ENCODE assay signal across 13 cellular contexts in the genomic region with DNA sequence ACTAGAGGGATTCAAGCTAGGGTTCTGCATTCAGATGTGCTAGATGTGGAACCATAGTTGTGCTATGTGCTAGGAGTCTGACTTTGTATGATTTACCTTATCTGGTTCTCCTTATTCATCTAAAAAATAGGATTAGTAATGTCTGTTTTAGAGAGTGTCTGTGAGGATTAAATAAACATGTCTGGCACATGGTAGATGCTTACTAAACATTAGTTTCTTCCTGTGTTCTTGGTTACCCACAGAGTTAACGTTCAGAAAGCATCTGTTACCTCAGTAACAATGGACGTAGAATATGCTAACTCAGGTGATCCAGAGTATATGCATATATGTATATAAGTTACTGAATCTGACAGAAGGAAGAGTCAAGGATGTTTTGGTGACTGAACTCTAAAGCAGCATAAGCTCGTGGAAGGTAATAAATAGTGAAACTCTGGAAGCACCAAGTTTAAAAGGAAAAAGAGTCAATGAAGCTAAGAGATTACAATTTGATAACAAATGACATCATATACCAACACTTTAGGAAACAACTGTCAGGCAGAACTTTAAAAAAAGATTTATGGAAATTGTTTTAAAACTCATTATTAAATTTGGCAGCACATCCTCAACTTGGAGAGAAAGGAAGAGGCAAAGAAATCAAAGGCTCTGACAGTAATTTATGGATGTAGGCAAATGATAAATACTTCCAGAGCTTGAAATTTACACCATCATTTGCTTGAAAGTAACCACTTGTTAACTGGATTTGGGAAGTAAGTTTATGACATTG.
A peak's percentile ranks its signal among the peaks of the same experiment; 100 is the strongest.
DNase-seq lines count a peak whose midpoint lies in the region; ATAC-seq and TF ChIP-seq lines count a peak whose summit lies in the region.
"Had no signal": no experiment of that assay in that cellular context is flagged by ENCODE, and none has a peak within 500 bp of the region (broad histone marks: within the 10 kb centered on the region; RNA-seq: fewer than 3 reads in every experiment).

No MANE protein-coding gene starts in this region.

- no peak overlapping the region for H3K27ac Mint-ChIP-seq in CD8-positive, alpha-beta T cell
- peak overlapping the region in 3 of 10 donors; percentile 63 to 83 (median 75) for H3K27ac Mint-ChIP-seq in naive thymus-derived CD8-positive, alpha-beta T cell
- H3K27ac Mint-ChIP-seq: nephron progenitor cell had no signal

- H3K79me2 ChIP-seq in trophoblast cell (ENCODE audit: control insufficient read depth, insufficient read depth, low read length, poor library complexity) = peaks cover 2% of the 10 kb centered on the region

- H2BK12ac ChIP-seq in trophoblast cell (ENCODE audit: low read length) = no peak overlapping the region

- H3K27me3 Mint-ChIP-seq in CD8-positive, alpha-beta T cell (ENCODE audit: low read depth) = no peaks in the 10 kb centered on the region
- no peaks in the 10 kb centered on the region for H3K27me3 Mint-ChIP-seq in naive thymus-derived CD8-positive, alpha-beta T cell

- H3K9ac ChIP-seq in trophoblast cell (ENCODE audit: low read length) = no peak overlapping the region

- no peak for TF ChIP-seq CTCF in CD8-positive, alpha-beta T cell (IDR thresholded peaks at IDR 0.05)
- no peak for TF ChIP-seq CTCF in HEK293 (tag by site-specific recombination; IDR thresholded peaks at IDR 0.05)

- no peak overlapping the region for H3K4me3 ChIP-seq in CD8-positive, alpha-beta T cell (ENCODE audit: low read depth, low read length)
- no peak overlapping the region for H3K4me3 ChIP-seq in HEK293 (ENCODE audit: low read depth, low read length)
- H3K4me3 ChIP-seq in trophoblast cell (ENCODE audit: low read depth, low read length) = no peak overlapping the region
- H3K4me3 ChIP-seq: hepatocyte, tibial nerve had no signal

- CTCF ChIA-PET in CD8-positive, alpha-beta T cell (lab: Charles Lee) = no interaction called here
- CTCF ChIA-PET in HEK293 (lab: Yijun Ruan, JAX) = interaction anchor here (0.6 kb wide), 1 partner anchor 110 kb away, joined by 4 read pairs; no protein-coding TSS in a partner anchor

- no peak for DNase-seq in CD8-positive, alpha-beta T cell
- peak in 1 of 10 donors; percentile 27 for DNase-seq in naive thymus-derived CD8-positive, alpha-beta T cell
- DNase-seq in stimulated activated CD4-positive, alpha-beta T cell treated with anti-CD3 and anti-CD28 coated beads, Interleukin-1b, Interleukin-23, amount 100 ng/mL, for 48 hours = no peak
- DNase-seq in DMS153 treated with DMSO at 0.1 percent for 48 hours (lab: John Stamatoyannopoulos, UW; ENCODE audit: unreplicated experiment) = no peak
- DNase-seq in trophoblast cell = no peak
- DNase-seq: activated effector memory CD4-positive, alpha-beta T cell treated with anti-CD3 and anti-CD28 coated beads, Interleukin-2, amount 50 U/mL, for 16 hours; central memory CD4-positive, alpha-beta T cell; NCI-H2107; nephron progenitor cell had no signal

- no peak overlapping the region for H3K4me2 ChIP-seq in trophoblast cell (ENCODE audit: low read length)
- H3K4me2 ChIP-seq: hepatocyte had no signal

- no peak overlapping the region for H4K91ac ChIP-seq in trophoblast cell (ENCODE audit: low read depth, low read length)

- no peaks in the 10 kb centered on the region for H3K9me3 ChIP-seq in CD8-positive, alpha-beta T cell (ENCODE audit: low read length)
- H3K9me3 ChIP-seq in HEK293 (ENCODE audit: control insufficient read depth, insufficient read depth, low read depth, low read length) = no peaks in the 10 kb centered on the region
- H3K9me3 ChIP-seq in trophoblast cell (ENCODE audit: insufficient read depth, low read depth, low read length) = peaks cover 1% of the 10 kb centered on the region
- H3K9me3 ChIP-seq: tibial nerve had no signal

- H3K4ac ChIP-seq in trophoblast cell (ENCODE audit: low read depth, low read length) = no peak overlapping the region

- no peaks in the 10 kb centered on the region for H3K36me3 ChIP-seq in CD8-positive, alpha-beta T cell (ENCODE audit: insufficient read depth, low read length)
- H3K36me3 ChIP-seq in HEK293 (ENCODE audit: control insufficient read depth in 2 of 2, insufficient read depth in 1 of 2, low read length in 2 of 2) (no peaks in the 10 kb centered on the region), trophoblast cell (ENCODE audit: control insufficient read depth in 1 of 2, insufficient read depth in 2 of 2, low read length in 2 of 2) (no peaks in the 10 kb centered on the region)
- H3K36me3 ChIP-seq: tibial nerve had no signal

- H3K4me3 Mint-ChIP-seq in CD8-positive, alpha-beta T cell = peak overlapping the region; percentile 23
- peak overlapping the region in 8 of 10 donors; percentile 36 to 75 (median 50) for H3K4me3 Mint-ChIP-seq in naive thymus-derived CD8-positive, alpha-beta T cell
- H3K4me3 Mint-ChIP-seq: nephron progenitor cell had no signal

- H2BK120ac ChIP-seq in trophoblast cell (ENCODE audit: insufficient read depth, low read length, poor library complexity) = no peak overlapping the region

- POLR2A ChIA-PET in CD8-positive, alpha-beta T cell (lab: Charles Lee) = interaction anchor here (0.6 to 1.4 kb wide), 3 partner anchors 10 to 45 kb away, joined by 4 to 5 read pairs (median 4); no protein-coding TSS in a partner anchor
- POLR2A ChIA-PET in HEK293 (lab: Yijun Ruan, JAX) = no interaction called here
- POLR2A ChIA-PET in naive thymus-derived CD8-positive, alpha-beta T cell (lab: Charles Lee) = interaction anchor here (1.4 kb wide), 1 partner anchor 16 kb away, joined by 4 read pairs; no protein-coding TSS in a partner anchor

- no CpG with 5 or more reads among the region's 3 CpGs for WGBS in trophoblast cell (ENCODE audit: extremely low coverage, insufficient coverage, insufficient read length)

- no peaks in the 10 kb centered on the region for H3K27me3 ChIP-seq in CD8-positive, alpha-beta T cell (ENCODE audit: insufficient read depth, low read length)
- H3K27me3 ChIP-seq in trophoblast cell (ENCODE audit: insufficient read depth, low read length) = no peaks in the 10 kb centered on the region
- H3K27me3 ChIP-seq: hepatocyte, tibial nerve had no signal

- intact Hi-C loops in CD8-positive, alpha-beta T cell (cut with DNase I, micrococcal nuclease) = no loop called here

- no peak overlapping the region for H2BK5ac ChIP-seq in trophoblast cell (ENCODE audit: low read depth, low read length, poor library complexity)

- H3K27ac ChIP-seq in CD8-positive, alpha-beta T cell (ENCODE audit: low read depth, low read length) = no peak overlapping the region
- H3K27ac ChIP-seq in HEK293 (ENCODE audit: extremely low read depth, low read depth, low read length) = no peak overlapping the region
- H3K27ac ChIP-seq in cingulate gyrus (ENCODE audit: low read depth, low read length) = peak overlapping the region; percentile 57
- H3K27ac ChIP-seq in trophoblast cell (ENCODE audit: low read depth, low read length) = no peak overlapping the region
- H3K27ac ChIP-seq: hepatocyte, tibial nerve had no signal

- no peak overlapping the region for H2AFZ ChIP-seq in trophoblast cell (ENCODE audit: insufficient read depth, low read length, poor library complexity)
- H2AFZ ChIP-seq: hepatocyte had no signal

- H3K23ac ChIP-seq in trophoblast cell (ENCODE audit: low read length) = no peak overlapping the region

- peaks cover 14% of the 10 kb centered on the region for H3K4me1 Mint-ChIP-seq in CD8-positive, alpha-beta T cell (ENCODE audit: low read depth)
- H3K4me1 Mint-ChIP-seq in naive thymus-derived CD8-positive, alpha-beta T cell = peaks cover 9 to 27% (median 17%) of the 10 kb centered on the region in 4 donors

- no peak overlapping the region for H3K18ac ChIP-seq in trophoblast cell (ENCODE audit: low read length)

- ATAC-seq in CD8-positive, alpha-beta T cell = peak; percentile 45
- ATAC-seq in naive thymus-derived CD8-positive, alpha-beta T cell = peak; percentile 38 to 49

- H4K8ac ChIP-seq in trophoblast cell (ENCODE audit: low read depth, low read length) = no peak overlapping the region

- H3K36me3 Mint-ChIP-seq in CD8-positive, alpha-beta T cell = no peaks in the 10 kb centered on the region
- no peaks in the 10 kb centered on the region for H3K36me3 Mint-ChIP-seq in naive thymus-derived CD8-positive, alpha-beta T cell

- no peak overlapping the region for H3K14ac ChIP-seq in trophoblast cell (ENCODE audit: low read length)

- no peaks in the 10 kb centered on the region for H3K79me1 ChIP-seq in trophoblast cell (ENCODE audit: low read length)

- peaks cover 84% of the 10 kb centered on the region for H3K4me1 ChIP-seq in CD8-positive, alpha-beta T cell (ENCODE audit: insufficient read depth, low read length)
- H3K4me1 ChIP-seq in HEK293 (ENCODE audit: control insufficient read depth, insufficient read depth, low read length) (peaks cover 11% of the 10 kb centered on the region), trophoblast cell (ENCODE audit: control insufficient read depth in 1 of 2, insufficient read depth in 2 of 2, low read length in 2 of 2) (peaks cover 0 to 3% of the 10 kb centered on the region in 2 experiments)

- H3K9me3 Mint-ChIP-seq in CD8-positive, alpha-beta T cell = no peaks in the 10 kb centered on the region
- H3K9me3 Mint-ChIP-seq in naive thymus-derived CD8-positive, alpha-beta T cell = no peaks in the 10 kb centered on the region
- H3K9me3 Mint-ChIP-seq: nephron progenitor cell had no signal

- H4K12ac ChIP-seq in trophoblast cell (ENCODE audit: low read depth, low read length) = no peak overlapping the region

- no peak overlapping the region for H2AK5ac ChIP-seq in trophoblast cell (ENCODE audit: low read length)

TF ChIP-seq in HEK293, 187 proteins besides CTCF, POLR2A, EP300 and RAD21 (continues in another document):
- TF ChIP-seq ZNF664 (tag by site-specific recombination; IDR thresholded peaks at IDR 0.05) = peak; percentile 62; the same call in 1 of the 2 replicates
- TF ChIP-seq, protein P1, sequence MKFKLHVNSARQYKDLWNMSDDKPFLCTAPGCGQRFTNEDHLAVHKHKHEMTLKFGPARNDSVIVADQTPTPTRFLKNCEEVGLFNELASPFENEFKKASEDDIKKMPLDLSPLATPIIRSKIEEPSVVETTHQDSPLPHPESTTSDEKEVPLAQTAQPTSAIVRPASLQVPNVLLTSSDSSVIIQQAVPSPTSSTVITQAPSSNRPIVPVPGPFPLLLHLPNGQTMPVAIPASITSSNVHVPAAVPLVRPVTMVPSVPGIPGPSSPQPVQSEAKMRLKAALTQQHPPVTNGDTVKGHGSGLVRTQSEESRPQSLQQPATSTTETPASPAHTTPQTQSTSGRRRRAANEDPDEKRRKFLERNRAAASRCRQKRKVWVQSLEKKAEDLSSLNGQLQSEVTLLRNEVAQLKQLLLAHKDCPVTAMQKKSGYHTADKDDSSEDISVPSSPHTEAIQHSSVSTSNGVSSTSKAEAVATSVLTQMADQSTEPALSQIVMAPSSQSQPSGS (tag by site-specific recombination; IDR thresholded peaks at IDR 0.05; ENCODE audit: low read depth) = peak; percentile 77
